8 cellular contexts compared by ENCODE assay signal in the genomic region with DNA sequence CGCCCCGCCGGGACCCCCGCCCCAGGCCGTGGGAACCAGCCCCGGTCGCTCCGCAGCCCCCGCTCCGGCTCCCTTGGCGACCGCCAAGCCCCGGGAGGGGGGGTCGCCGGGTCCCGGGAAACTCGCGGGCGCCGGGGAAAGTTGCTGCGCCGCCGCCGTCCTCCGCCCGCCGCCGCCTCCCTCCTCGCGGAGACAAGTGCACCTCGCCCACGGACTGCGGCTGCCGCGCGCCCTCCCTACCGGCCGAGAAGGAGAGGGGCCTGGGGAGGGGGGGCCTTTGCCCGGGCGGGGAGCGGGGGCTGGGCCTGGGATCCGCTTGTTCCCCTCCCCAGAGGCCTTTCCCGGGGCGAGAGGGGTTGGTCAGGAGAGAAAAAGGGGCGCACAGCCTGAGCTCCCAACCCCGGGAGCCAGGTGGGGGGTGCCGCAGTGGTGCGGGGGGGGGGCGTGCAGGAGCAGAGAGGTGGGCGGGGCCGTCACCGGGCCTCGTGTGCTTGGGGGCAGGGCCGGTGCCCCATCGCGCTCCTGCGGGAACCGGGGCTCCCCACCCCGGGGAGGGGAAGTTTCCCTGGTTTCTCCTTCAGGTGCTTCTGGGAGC. TPM values are rescaled to one million over a fixed set of nuclear protein-coding genes. Genes with fewer than 3 reads are reported as not detected.
A peak's percentile ranks its signal among the peaks of the same experiment; 100 is the strongest.
DNase-seq lines count a peak whose midpoint lies in the region; ATAC-seq and TF ChIP-seq lines count a peak whose summit lies in the region.

No MANE protein-coding gene starts in this region.

- no peak overlapping the region for H3K27ac Mint-ChIP-seq in effector memory CD8-positive, alpha-beta T cell
- H3K27ac Mint-ChIP-seq in neural crest cell (ENCODE audit: unreplicated experiment) = no peak overlapping the region

- ATAC-seq in DND-41 (ENCODE audit: insufficient read depth, low read depth) (peak; percentile 29), GM21515 (IDR thresholded peaks at IDR 0.05; ENCODE audit: unreplicated experiment) (peak; percentile 6)
- no peak for ATAC-seq in effector memory CD8-positive, alpha-beta T cell (replicated peaks)

- no peaks in the 10 kb centered on the region for H3K9me3 ChIP-seq in DND-41 (ENCODE audit: insufficient read depth, low read length, severe bottlenecking)

- peaks cover 20% of the 10 kb centered on the region for H3K4me1 ChIP-seq in DND-41 (ENCODE audit: insufficient read depth, low read length)

- no peak for TF ChIP-seq CTCF in DND-41 (IDR thresholded peaks at IDR 0.05; ENCODE audit: borderline replicate concordance, extremely low read depth, low read length, poor library complexity, severe bottlenecking)
- no peak for TF ChIP-seq CTCF in neural crest cell (conservative IDR thresholded peaks at IDR 0.05)
- no peak for TF ChIP-seq CTCF in GM10248 (IDR thresholded peaks at IDR 0.05; ENCODE audit: control extremely low read depth, extremely low read depth, low read depth, missing control alignments)

- H3K27ac ChIP-seq in DND-41 (ENCODE audit: low read length) = 0 out of 2 replicates have a peak overlapping the region, but pooled peaks have one; percentile 56

- CTCF ChIA-PET in GM10248 (lab: Yijun Ruan, JAX) = interaction anchor here (1.0 to 3.3 kb wide), 3 partner anchors 12 to 36 kb away, joined by 3 to 26 read pairs (median 4); no protein-coding TSS in a partner anchor

- peak overlapping the region; percentile 61 to 67 for H3K4me3 Mint-ChIP-seq in effector memory CD8-positive, alpha-beta T cell
- H3K4me3 Mint-ChIP-seq in neural crest cell = peak overlapping the region; percentile 79

- peaks cover 4 to 17% of the 10 kb centered on the region in 2 donors for H3K27me3 Mint-ChIP-seq in effector memory CD8-positive, alpha-beta T cell
- H3K27me3 Mint-ChIP-seq in neural crest cell (ENCODE audit: low read depth) = no peaks in the 10 kb centered on the region

- peaks cover 3% of the 10 kb centered on the region for H3K36me3 Mint-ChIP-seq in effector memory CD8-positive, alpha-beta T cell (ENCODE audit: insufficient read depth)
- H3K36me3 Mint-ChIP-seq in neural crest cell (ENCODE audit: low read depth) = no peaks in the 10 kb centered on the region

- H3K4me1 Mint-ChIP-seq in effector memory CD8-positive, alpha-beta T cell (ENCODE audit: low read depth in 2 of 2) = peaks cover 0 to 5% of the 10 kb centered on the region in 2 donors
- H3K4me1 Mint-ChIP-seq in neural crest cell = peaks cover 20% of the 10 kb centered on the region

- H3K36me3 ChIP-seq in DND-41 (ENCODE audit: insufficient read depth, low read length) = no peaks in the 10 kb centered on the region

- H3K4me2 ChIP-seq in DND-41 (ENCODE audit: insufficient read depth, low read length) = peak overlapping the region; percentile 98

- peaks cover 32% of the 10 kb centered on the region for H4K20me1 ChIP-seq in DND-41 (ENCODE audit: insufficient read depth, low read length)

- H3K27me3 ChIP-seq in DND-41 (ENCODE audit: insufficient read depth, low read length, poor library complexity) = no peaks in the 10 kb centered on the region

- peak overlapping the region; percentile 78; the same call in 1 of the 2 replicates for H2AFZ ChIP-seq in DND-41 (ENCODE audit: low read depth, low read length)

- H3K9ac ChIP-seq in DND-41 (ENCODE audit: low read depth, low read length) = peak overlapping the region; percentile 64

- no peaks in the 10 kb centered on the region for H3K9me3 Mint-ChIP-seq in effector memory CD8-positive, alpha-beta T cell
- H3K9me3 Mint-ChIP-seq in neural crest cell = no peaks in the 10 kb centered on the region

- POLR2A ChIA-PET in GM10248 (lab: Yijun Ruan, JAX) = no interaction called here

- H3K79me2 ChIP-seq in DND-41 (ENCODE audit: insufficient read depth, low read length) = no peaks in the 10 kb centered on the region

- peak overlapping the region; percentile 23 to 82; a peak in 3 of 4 replicates for H3K4me3 ChIP-seq in DND-41 (ENCODE audit: low read depth in 1 of 2, low read length in 2 of 2)

- peak; percentile 45 for DNase-seq in DND-41
- peak; percentile 32 for DNase-seq in NCI-H69 (lab: John Stamatoyannopoulos, UW)
- DNase-seq in effector memory CD8-positive, alpha-beta T cell = no peak
- peak; percentile 44 for DNase-seq in neural crest cell (ENCODE audit: low read depth, low spot score)
- DNase-seq in HuH-7 (ENCODE audit: low spot score) = no peak
- no peak for DNase-seq in SIG-M5 treated with dmso at 0.1 percent for 504 hours (lab: John Stamatoyannopoulos, UW; ENCODE audit: unreplicated experiment)
- no peak for DNase-seq in GM10248 (ENCODE audit: extremely low spot score)

RNA-seq across cellular contexts. Expression of gene AGRN, which starts 0.6 kb away (rescaled TPM):
- total RNA-seq in neural crest cell = 192 and 203 TPM in 2 replicates

RNA-seq across cellular contexts. Expression of gene ISG15, which starts 7.2 kb away (rescaled TPM):
- 17.4 and 22.3 TPM in 2 replicates for total RNA-seq in neural crest cell

RNA-seq across cellular contexts. Expression of gene HES4, which starts 20.6 kb away (rescaled TPM):
- 35.7 and 38.0 TPM in 2 replicates for total RNA-seq in neural crest cell

RNA-seq across cellular contexts. Expression of gene PERM1, which starts 38.6 kb away (rescaled TPM):
- 0.11 TPM in 1 of 2 replicates, not detected in the other for total RNA-seq in neural crest cell

RNA-seq across cellular contexts. Expression of gene RNF223, which starts 53.6 kb away (rescaled TPM):
- total RNA-seq in neural crest cell = not detected in 2 replicates

Comparison
In these comparisons a context has a peak if more than half of its experiments do, and no peak if none do; other contexts are left out.
1. DNase-seq: peak in DND-41 (single experiment), NCI-H69 (single experiment) and neural crest cell (single experiment); none in effector memory CD8-positive, alpha-beta T cell (0 of 3), HuH-7 (single experiment), SIG-M5 treated with dmso at 0.1 percent for 504 hours (single experiment) and GM10248 (single experiment).